In genomic region chr22:31279821-31280496, GRCh38 we compare ENCODE assay signal across 14 cellular contexts. TPM values are rescaled to one million over a fixed set of nuclear protein-coding genes. Genes with fewer than 3 reads are reported as not detected.
A peak's percentile ranks its signal among the peaks of the same experiment; 100 is the strongest.
DNase-seq lines count a peak whose midpoint lies in the region; ATAC-seq and TF ChIP-seq lines count a peak whose summit lies in the region.
"Had no signal": no experiment of that assay in that cellular context is flagged by ENCODE, and none has a peak within 500 bp of the region (broad histone marks: within the 10 kb centered on the region; RNA-seq: fewer than 3 reads in every experiment).

No MANE protein-coding gene starts in this region.

- peaks cover 85% of the 10 kb centered on the region for H3K4me1 Mint-ChIP-seq in activated CD4-positive, alpha-beta T cell treated with anti-CD3 and anti-CD28 coated beads for 36 hours
- H3K4me1 Mint-ChIP-seq in T-helper 17 cell, result peaks cover 61% of the 10 kb centered on the region
- H3K4me1 Mint-ChIP-seq in stimulated activated effector memory CD8-positive, alpha-beta T cell treated with anti-CD3 and anti-CD28 coated beads, Interleukin-12 subunit alpha, Interleukin-12 subunit beta, amount 100 ng/mL, for 72 hours, result peaks cover 43% of the 10 kb centered on the region

- H3K4me3 ChIP-seq in epithelial cell of esophagus (ENCODE audit: low read length) (no peak overlapping the region), BE2C (ENCODE audit: low read depth, low read length) (no peak overlapping the region)
- H3K4me3 ChIP-seq: thoracic aorta had no signal

- DNase-seq in activated CD4-positive, alpha-beta T cell treated with anti-CD3 and anti-CD28 coated beads for 36 hours, result no peak
- DNase-seq in activated CD4-positive, alpha-beta T cell treated with anti-CD3 and anti-CD28 coated beads for 1 hour, result no peak
- no peak for DNase-seq in T-helper 17 cell
- DNase-seq in epithelial cell of esophagus (ENCODE audit: low read depth), result peak; percentile 36
- no peak for DNase-seq in stimulated activated effector memory CD8-positive, alpha-beta T cell treated with anti-CD3 and anti-CD28 coated beads, Interleukin-12 subunit alpha, Interleukin-12 subunit beta, amount 100 ng/mL, for 72 hours (ENCODE audit: low spot score in 2 of 2)
- DNase-seq in BE2C, result no peak
- no peak for DNase-seq in NCI-H1436 (lab: John Stamatoyannopoulos, UW)
- DNase-seq: activated CD4-positive, alpha-beta T cell treated with anti-CD3 and anti-CD28 coated beads, Interleukin-2, amount 50 U/mL, for 48 hours; kidney; MV-4-11; NCI-H2227 treated with DMSO at 0.1 percent for 48 hours; nephron progenitor cell had no signal

- no peaks in the 10 kb centered on the region for H3K27me3 Mint-ChIP-seq in activated CD4-positive, alpha-beta T cell treated with anti-CD3 and anti-CD28 coated beads for 36 hours
- no peaks in the 10 kb centered on the region for H3K27me3 Mint-ChIP-seq in T-helper 17 cell

- CTCF ChIA-PET in activated CD4-positive, alpha-beta T cell treated with anti-CD3 and anti-CD28 coated beads for 36 hours (lab: Charles Lee), result interaction anchor here (0.5 to 1.8 kb wide), 7 partner anchors 7 to 528 kb away, joined by 3 to 13 read pairs (median 4); partner anchors contain the start of gene PIK3IP1

- POLR2A ChIA-PET in activated CD4-positive, alpha-beta T cell treated with anti-CD3 and anti-CD28 coated beads for 36 hours (lab: Charles Lee), result interaction anchor here (3.8 kb wide), 1 partner anchor 11 kb away, joined by 38 read pairs; the partner anchor contains the start of gene PIK3IP1

- H3K4me1 ChIP-seq in BE2C, result no peaks in the 10 kb centered on the region

- H3K9me3 ChIP-seq in T-helper 17 cell (ENCODE audit: control insufficient read depth, low read length, poor library complexity, severe bottlenecking) (no peaks in the 10 kb centered on the region), BE2C (no peaks in the 10 kb centered on the region)
- H3K9me3 ChIP-seq: thoracic aorta had no signal

- H3K27me3 ChIP-seq in BE2C, result no peaks in the 10 kb centered on the region

- no peak for TF ChIP-seq CTCF in epithelial cell of esophagus (IDR thresholded peaks at IDR 0.05; ENCODE audit: insufficient read depth, low read depth, low read length, missing control alignments)
- no peak for TF ChIP-seq CTCF in BE2C (IDR thresholded peaks at IDR 0.05; ENCODE audit: low read depth, low read length)

- H3K36me3 Mint-ChIP-seq in activated CD4-positive, alpha-beta T cell treated with anti-CD3 and anti-CD28 coated beads for 36 hours (ENCODE audit: low read depth), result peaks cover 57% of the 10 kb centered on the region
- H3K36me3 Mint-ChIP-seq in T-helper 17 cell (ENCODE audit: low read depth), result peaks cover 7% of the 10 kb centered on the region
- H3K36me3 Mint-ChIP-seq in stimulated activated effector memory CD8-positive, alpha-beta T cell treated with anti-CD3 and anti-CD28 coated beads, Interleukin-12 subunit alpha, Interleukin-12 subunit beta, amount 100 ng/mL, for 72 hours, result peaks cover 84% of the 10 kb centered on the region

- peak overlapping the region; percentile 86 for H3K27ac Mint-ChIP-seq in activated CD4-positive, alpha-beta T cell treated with anti-CD3 and anti-CD28 coated beads for 36 hours
- peak overlapping the region; percentile 100 for H3K27ac Mint-ChIP-seq in T-helper 17 cell
- H3K27ac Mint-ChIP-seq in stimulated activated effector memory CD8-positive, alpha-beta T cell treated with anti-CD3 and anti-CD28 coated beads, Interleukin-12 subunit alpha, Interleukin-12 subunit beta, amount 100 ng/mL, for 72 hours, result peak overlapping the region; percentile 91

- no peak for ATAC-seq in activated CD4-positive, alpha-beta T cell treated with anti-CD3 and anti-CD28 coated beads for 36 hours
- ATAC-seq in T-helper 17 cell (peak; percentile 18), GM21619 (IDR thresholded peaks at IDR 0.05; ENCODE audit: unreplicated experiment) (no peak)
- no peak for ATAC-seq in stimulated activated effector memory CD8-positive, alpha-beta T cell treated with anti-CD3 and anti-CD28 coated beads, Interleukin-12 subunit alpha, Interleukin-12 subunit beta, amount 100 ng/mL, for 72 hours

- intact Hi-C loops in activated CD4-positive, alpha-beta T cell treated with anti-CD3 and anti-CD28 coated beads for 36 hours (cut with DNase I, micrococcal nuclease), result loop anchor here (1.0 to 5.0 kb wide), 2 partner anchors 12 to 68 kb away; partner anchors contain the start of genes LIMK2 (in 1 of the 2) and PIK3IP1 (in 1 of the 2)

- no peak overlapping the region for H3K4me3 Mint-ChIP-seq in activated CD4-positive, alpha-beta T cell treated with anti-CD3 and anti-CD28 coated beads for 36 hours
- peak overlapping the region; percentile 83 for H3K4me3 Mint-ChIP-seq in T-helper 17 cell
- no peak overlapping the region for H3K4me3 Mint-ChIP-seq in stimulated activated effector memory CD8-positive, alpha-beta T cell treated with anti-CD3 and anti-CD28 coated beads, Interleukin-12 subunit alpha, Interleukin-12 subunit beta, amount 100 ng/mL, for 72 hours
- H3K4me3 Mint-ChIP-seq: nephron progenitor cell had no signal

- H3K9me3 Mint-ChIP-seq in activated CD4-positive, alpha-beta T cell treated with anti-CD3 and anti-CD28 coated beads for 36 hours (ENCODE audit: low read depth), result no peaks in the 10 kb centered on the region
- H3K9me3 Mint-ChIP-seq in stimulated activated effector memory CD8-positive, alpha-beta T cell treated with anti-CD3 and anti-CD28 coated beads, Interleukin-12 subunit alpha, Interleukin-12 subunit beta, amount 100 ng/mL, for 72 hours, result no peaks in the 10 kb centered on the region
- H3K9me3 Mint-ChIP-seq: nephron progenitor cell had no signal

- no peaks in the 10 kb centered on the region; the same call in none of the 2 replicates for H3K36me3 ChIP-seq in BE2C

RNA-seq across cellular contexts. Expression of gene PIK3IP1, which starts 12.3 kb away (rescaled TPM):
- 10 to 100 TPM; 14.2 to 15.1 TPM for total RNA-seq in activated CD4-positive, alpha-beta T cell treated with anti-CD3 and anti-CD28 coated beads for 36 hours
- 100 to 1,000 TPM; 388 to 426 TPM for total RNA-seq in T-helper 17 cell
- polyA plus RNA-seq in BE2C (2012; ENCODE audit: insufficient read depth, insufficient read length, low read depth), result 5.4 TPM

Comparison
In these comparisons a context has a peak if more than half of its experiments do, and no peak if none do; other contexts are left out.
1. RNA of gene PIK3IP1, which starts 12.3 kb away (total RNA-seq): 388 to 426 TPM in T-helper 17 cell; 14.2 to 15.1 TPM in activated CD4-positive, alpha-beta T cell treated with anti-CD3 and anti-CD28 coated beads for 36 hours; every median in the first group is over 10 times any median in the second.
2. Peak in every context shown above with its lines, with median percentiles within 50 percentile points of each other: H3K27ac Mint-ChIP-seq.